ENCODE assay signal across 11 cellular contexts in genomic region chr14:71739273-71739990, GRCh38.
DNase-seq lines count a peak whose midpoint lies in the region; ATAC-seq, FAIRE-seq and TF ChIP-seq lines count a peak whose summit lies in the region.
"Had no signal": no experiment of that assay in that cellular context is flagged by ENCODE, and none has a peak within 500 bp of the region (broad histone marks: within the 10 kb centered on the region; RNA-seq: fewer than 3 reads in every experiment).

No MANE protein-coding gene starts in this region.

- no peaks in the 10 kb centered on the region for H3K79me1 ChIP-seq in mesenchymal stem cell (replicated peaks; ENCODE audit: low read length, poor library complexity, severe bottlenecking)

- no peak overlapping the region for H2BK15ac ChIP-seq in mesenchymal stem cell (ENCODE audit: low read depth, poor library complexity, severe bottlenecking)

- peak; percentile 30 for DNase-seq in DND-41
- peak; percentile 46 for DNase-seq in Karpas-422
- peak; percentile 88 for DNase-seq in bronchial epithelial cell (ENCODE audit: low read depth)
- DNase-seq in mesenchymal stem cell = no peak
- DNase-seq in dorsolateral prefrontal cortex = no peak
- no peak for DNase-seq in erythroblast (lab: John Stamatoyannopoulos, UW)
- DNase-seq in activated CD4-positive, CD25-positive, alpha-beta regulatory T cell treated with anti-CD3 and anti-CD28 coated beads, Interleukin-2, amount 50 U/mL, for 72 hours = no peak
- no peak for DNase-seq in GM10248 (ENCODE audit: extremely low spot score)
- DNase-seq: activated CD4-positive, alpha-beta memory T cell treated with anti-CD3 and anti-CD28 coated beads for 36 hours; DMS153; retina had no signal

- H3K18ac ChIP-seq in mesenchymal stem cell (ENCODE audit: low read depth in 1 of 2, low read length in 2 of 2) = no peak overlapping the region

- H3K9me3 ChIP-seq in DND-41 (ENCODE audit: insufficient read depth, low read length, severe bottlenecking) = no peaks in the 10 kb centered on the region
- no peaks in the 10 kb centered on the region for H3K9me3 ChIP-seq in Karpas-422 (ENCODE audit: low read length)
- H3K9me3 ChIP-seq in mesenchymal stem cell (ENCODE audit: control insufficient read depth, low read length) = no peaks in the 10 kb centered on the region

- H3K9me2 ChIP-seq in Karpas-422 (replicated peaks; ENCODE audit: insufficient read depth, low read length) = no peaks in the 10 kb centered on the region

- TF ChIP-seq CTCF in DND-41 (IDR thresholded peaks at IDR 0.05; ENCODE audit: borderline replicate concordance, extremely low read depth, low read length, poor library complexity, severe bottlenecking) (no peak), bronchial epithelial cell (IDR thresholded peaks at IDR 0.05; ENCODE audit: insufficient read depth, low read length, severe bottlenecking) (no peak), dorsolateral prefrontal cortex (IDR thresholded peaks at IDR 0.05 in 54 of 56, conservative IDR thresholded peaks at IDR 0.05 in 2 of 56; ENCODE audit: low read depth in 1 of 56, partially characterized antibody in 56 of 56) (peak in 2 of 56 donors; percentile 16 to 31), GM10248 (IDR thresholded peaks at IDR 0.05; ENCODE audit: control extremely low read depth, extremely low read depth, low read depth, missing control alignments) (no peak)

- no peak overlapping the region for H2BK120ac ChIP-seq in mesenchymal stem cell (ENCODE audit: low read depth, low read length)

- H3K9ac ChIP-seq in DND-41 (ENCODE audit: low read depth, low read length) (no peak overlapping the region), Karpas-422 (ENCODE audit: low read length) (no peak overlapping the region), mesenchymal stem cell (ENCODE audit: low read length) (no peak overlapping the region)

- H3K79me2 ChIP-seq in DND-41 (ENCODE audit: insufficient read depth, low read length) = no peaks in the 10 kb centered on the region
- no peaks in the 10 kb centered on the region for H3K79me2 ChIP-seq in Karpas-422 (ENCODE audit: low read length)

- no peak overlapping the region for H3K4ac ChIP-seq in mesenchymal stem cell (ENCODE audit: low read depth in 1 of 2, low read length in 2 of 2)

- H2AFZ ChIP-seq in DND-41 (ENCODE audit: low read depth, low read length) = no peak overlapping the region
- no peak overlapping the region for H2AFZ ChIP-seq in Karpas-422 (ENCODE audit: low read length)
- no peak overlapping the region for H2AFZ ChIP-seq in mesenchymal stem cell (ENCODE audit: low read depth, low read length)

- TF ChIP-seq POLR2A in erythroblast (IDR thresholded peaks at IDR 0.05; ENCODE audit: low read length) = no peak

- no peak overlapping the region for H3K14ac ChIP-seq in mesenchymal stem cell (ENCODE audit: low read length in 2 of 2)

- H3K27ac ChIP-seq in DND-41 (ENCODE audit: low read length) (no peak overlapping the region), Karpas-422 (ENCODE audit: low read length) (no peak overlapping the region), mesenchymal stem cell (ENCODE audit: low read length, poor library complexity, severe bottlenecking) (no peak overlapping the region), dorsolateral prefrontal cortex (peak overlapping the region in 17 of 59 donors; percentile 1 to 73 (median 21))

- FAIRE-seq in bronchial epithelial cell (lab: Jason Lieb, UNC) = no peak

- intact Hi-C loops in dorsolateral prefrontal cortex (cut with DNase I) = no loop called here

- peak overlapping the region; percentile 73 for H4K8ac ChIP-seq in mesenchymal stem cell (ENCODE audit: low read length)

- H4K91ac ChIP-seq in mesenchymal stem cell (ENCODE audit: low read length) = no peak overlapping the region

- H2BK12ac ChIP-seq in mesenchymal stem cell (ENCODE audit: low read length in 2 of 2) = no peak overlapping the region

- H3K27me3 ChIP-seq in DND-41 (ENCODE audit: insufficient read depth, low read length, poor library complexity) (no peaks in the 10 kb centered on the region), Karpas-422 (ENCODE audit: low read length) (no peaks in the 10 kb centered on the region), bronchial epithelial cell (ENCODE audit: control insufficient read depth, insufficient read depth, low read length) (no peaks in the 10 kb centered on the region), mesenchymal stem cell (ENCODE audit: control insufficient read depth in 1 of 2, insufficient read depth in 1 of 2, low read length in 2 of 2) (no peaks in the 10 kb centered on the region), dorsolateral prefrontal cortex (no peaks in the 10 kb centered on the region)

- H2BK5ac ChIP-seq in mesenchymal stem cell (ENCODE audit: low read depth, low read length, poor library complexity, severe bottlenecking) = no peak overlapping the region

- H3K4me1 ChIP-seq in DND-41 (ENCODE audit: insufficient read depth, low read length) = peaks cover 6% of the 10 kb centered on the region
- no peaks in the 10 kb centered on the region for H3K4me1 ChIP-seq in Karpas-422 (ENCODE audit: low read length)
- H3K4me1 ChIP-seq in mesenchymal stem cell (ENCODE audit: control insufficient read depth, insufficient read depth, low read depth, low read length) = no peaks in the 10 kb centered on the region

- H3K4me3 ChIP-seq in DND-41 (ENCODE audit: low read depth in 1 of 2, low read length in 2 of 2) (no peak overlapping the region), Karpas-422 (ENCODE audit: low read length) (no peak overlapping the region), bronchial epithelial cell (ENCODE audit: low read depth, low read length) (no peak overlapping the region), mesenchymal stem cell (ENCODE audit: insufficient read depth in 1 of 2, low read depth in 1 of 2, low read length in 2 of 2) (no peak overlapping the region), dorsolateral prefrontal cortex (no peak overlapping the region)

- POLR2A ChIA-PET in GM10248 (lab: Yijun Ruan, JAX) = no interaction called here

- WGBS in mesenchymal stem cell = 87% methylated on average over 2 of the region's 5 CpGs

- H4K20me1 ChIP-seq in DND-41 (ENCODE audit: insufficient read depth, low read length) = no peaks in the 10 kb centered on the region
- no peaks in the 10 kb centered on the region for H4K20me1 ChIP-seq in Karpas-422 (ENCODE audit: insufficient read depth, low read depth, low read length)

- H3K4me2 ChIP-seq in DND-41 (ENCODE audit: insufficient read depth, low read length) (no peak overlapping the region), Karpas-422 (ENCODE audit: low read depth, low read length, poor library complexity, severe bottlenecking) (no peak overlapping the region), mesenchymal stem cell (ENCODE audit: low read length, poor library complexity, severe bottlenecking) (no peak overlapping the region)

- CTCF ChIA-PET in GM10248 (lab: Yijun Ruan, JAX) = interaction anchor here (0.6 to 3.8 kb wide), 5 partner anchors 13 to 601 kb away, joined by 3 to 23 read pairs (median 3); no protein-coding TSS in a partner anchor

- H3K36me3 ChIP-seq in DND-41 (ENCODE audit: insufficient read depth, low read length) (peaks cover 44% of the 10 kb centered on the region), Karpas-422 (ENCODE audit: insufficient read depth, low read length) (no peaks in the 10 kb centered on the region), bronchial epithelial cell (ENCODE audit: control insufficient read depth, insufficient read depth, low read length) (peaks cover 9% of the 10 kb centered on the region), mesenchymal stem cell (ENCODE audit: control insufficient read depth in 1 of 2, insufficient read depth in 2 of 2, low read depth in 1 of 2, low read length in 2 of 2) (peaks cover 19 to 43% of the 10 kb centered on the region in 2 experiments)

- no peak overlapping the region for H2AK5ac ChIP-seq in mesenchymal stem cell (ENCODE audit: low read length, severe bottlenecking)

- H3K23ac ChIP-seq in mesenchymal stem cell (ENCODE audit: low read length in 2 of 2) = no peak overlapping the region

- peak; percentile 63; the same call in 2 of the 3 replicates for ATAC-seq in DND-41 (ENCODE audit: insufficient read depth, low read depth)

Comparison
In these comparisons a context has a peak if more than half of its experiments do, and no peak if none do; other contexts are left out.
1. DNase-seq: peak in DND-41 (single experiment), Karpas-422 (single experiment) and bronchial epithelial cell (single experiment); none in mesenchymal stem cell (single experiment), dorsolateral prefrontal cortex (0 of 10), erythroblast (0 of 2), activated CD4-positive, CD25-positive, alpha-beta regulatory T cell treated with anti-CD3 and anti-CD28 coated beads, Interleukin-2, amount 50 U/mL, for 72 hours (single experiment) and GM10248 (single experiment).